In genomic region chr20:44886276-44886671, GRCh38 we compare ENCODE assay signal across 1 cellular context.
TF ChIP-seq lines count a peak whose summit lies in the region.

No MANE protein-coding gene starts in this region.

TF ChIP-seq in HepG2, 621 proteins besides CTCF, POLR2A, EP300 and RAD21 (continued from another document):
- TF ChIP-seq ZNF256 (CRISPR knock-in tag; conservative IDR thresholded peaks at IDR 0.05) (no peak), TEF (CRISPR knock-in tag; IDR thresholded peaks at IDR 0.05) (no peak), NCOA1 (CRISPR knock-in tag; IDR thresholded peaks at IDR 0.05) (no peak), ZNF343 (CRISPR knock-in tag; IDR thresholded peaks at IDR 0.05) (no peak), NFATC3 (CRISPR knock-in tag; IDR thresholded peaks at IDR 0.05) (0 out of 2 replicates have a peak, but pooled peaks have one; percentile 47), ZUFSP (CRISPR knock-in tag; IDR thresholded peaks at IDR 0.05; ENCODE audit: borderline replicate concordance) (no peak), CEBPG (CRISPR knock-in tag; IDR thresholded peaks at IDR 0.05) (peak; percentile 24; the same call in 1 of the 2 replicates), ZNF234 (CRISPR knock-in tag; conservative IDR thresholded peaks at IDR 0.05) (no peak), DNMT3B (CRISPR knock-in tag; conservative IDR thresholded peaks at IDR 0.05) (0 out of 2 replicates have a peak, but pooled peaks have one; percentile 4), ZNF770 (CRISPR knock-in tag; IDR thresholded peaks at IDR 0.05) (no peak), ARNT (IDR thresholded peaks at IDR 0.05) (no peak), ZNF281 (CRISPR knock-in tag; IDR thresholded peaks at IDR 0.05; ENCODE audit: borderline replicate concordance) (no peak), ZNF441 (CRISPR knock-in tag; IDR thresholded peaks at IDR 0.05; ENCODE audit: borderline replicate concordance) (0 out of 2 replicates have a peak, but pooled peaks have one; percentile 19), HMG20B (CRISPR knock-in tag; conservative IDR thresholded peaks at IDR 0.05) (0 out of 2 replicates have a peak, but pooled peaks have one; percentile 15), MIXL1 (CRISPR knock-in tag; IDR thresholded peaks at IDR 0.05) (no peak), STAG1 (CRISPR knock-in tag; IDR thresholded peaks at IDR 0.05) (no peak), FOXJ3 (CRISPR knock-in tag; IDR thresholded peaks at IDR 0.05; ENCODE audit: borderline replicate concordance) (0 out of 2 replicates have a peak, but pooled peaks have one; percentile 19), RXRA (CRISPR knock-in tag; IDR thresholded peaks at IDR 0.05) (no peak), ZNF33B (CRISPR knock-in tag; IDR thresholded peaks at IDR 0.05) (no peak), ZNF572 (CRISPR knock-in tag; IDR thresholded peaks at IDR 0.05) (no peak), ZFP41 (CRISPR knock-in tag; IDR thresholded peaks at IDR 0.05; ENCODE audit: borderline replicate concordance) (no peak)
